ENCODE assay signal across 13 cellular contexts in genomic region chr3:50239649-50240048, GRCh38. TPM values are rescaled to one million over a fixed set of nuclear protein-coding genes. Genes with fewer than 3 reads are reported as not detected.
DNase-seq lines count a peak whose midpoint lies in the region; ATAC-seq and TF ChIP-seq lines count a peak whose summit lies in the region.
"Had no signal": no experiment of that assay in that cellular context is flagged by ENCODE, and none has a peak within 500 bp of the region (broad histone marks: within the 10 kb centered on the region; RNA-seq: fewer than 3 reads in every experiment).

No MANE protein-coding gene starts in this region.

- ATAC-seq in CD4-positive, alpha-beta T cell (ENCODE audit: poor library complexity) = no peak
- no peak for ATAC-seq in GM21619 (IDR thresholded peaks at IDR 0.05; ENCODE audit: unreplicated experiment)
- ATAC-seq: pancreas had no signal

- no peaks in the 10 kb centered on the region for H3K9me2 ChIP-seq in OCI-LY7 (ENCODE audit: insufficient read depth, low read length)

- H3K27me3 Mint-ChIP-seq in CD4-positive, alpha-beta T cell = no peaks in the 10 kb centered on the region
- H3K27me3 Mint-ChIP-seq in osteocyte (ENCODE audit: unreplicated experiment) = no peaks in the 10 kb centered on the region

- peak overlapping the region; percentile 92 for H3K27ac Mint-ChIP-seq in CD4-positive, alpha-beta T cell
- peak overlapping the region; percentile 92 for H3K27ac Mint-ChIP-seq in osteocyte (ENCODE audit: unreplicated experiment)

- peaks cover 10% of the 10 kb centered on the region; the same call in 1 of the 2 replicates for H4K20me1 ChIP-seq in OCI-LY7 (ENCODE audit: insufficient read depth, low read length)

- peaks cover 56% of the 10 kb centered on the region for H3K36me3 Mint-ChIP-seq in CD4-positive, alpha-beta T cell (ENCODE audit: low read depth)
- H3K36me3 Mint-ChIP-seq in osteocyte (ENCODE audit: unreplicated experiment) = no peaks in the 10 kb centered on the region

- no peak overlapping the region for H3K4me3 ChIP-seq in OCI-LY7 (ENCODE audit: low read depth, low read length, poor library complexity, severe bottlenecking)
- H3K4me3 ChIP-seq in effector memory CD4-positive, alpha-beta T cell (ENCODE audit: insufficient read depth, low read depth, low read length, poor library complexity, severe bottlenecking) = no peak overlapping the region

- POLR2A ChIA-PET in CD4-positive, alpha-beta T cell (lab: Charles Lee) = interaction anchor here (1.4 kb wide), 1 partner anchor 21 kb away, joined by 4 read pairs; no protein-coding TSS in a partner anchor
- POLR2A ChIA-PET in OCI-LY7 (lab: Charles Lee) = interaction anchor here (1.1 kb wide), 1 partner anchor 152 kb away, joined by 4 read pairs; no protein-coding TSS in a partner anchor

- H3K36me3 ChIP-seq in OCI-LY7 (ENCODE audit: insufficient read depth, low read length) = peaks cover 39% of the 10 kb centered on the region; the same call in 1 of the 2 replicates
- H3K36me3 ChIP-seq in effector memory CD4-positive, alpha-beta T cell (ENCODE audit: control insufficient read depth, insufficient read depth, low read length) = peaks cover 4% of the 10 kb centered on the region
- H3K36me3 ChIP-seq: pancreas had no signal

- no TSS peak for BruUV-seq in OCI-LY7 (replicated peaks; lab: Mats Ljungman, UMichigan)

- peaks cover 71% of the 10 kb centered on the region for H3K79me2 ChIP-seq in OCI-LY7 (ENCODE audit: insufficient read depth, low read depth, low read length)

- TF ChIP-seq CTCF in CD4-positive, alpha-beta T cell (IDR thresholded peaks at IDR 0.05) = no peak
- TF ChIP-seq CTCF in OCI-LY7 (conservative IDR thresholded peaks at IDR 0.05; ENCODE audit: low read length) (no peak), osteocyte (IDR thresholded peaks at IDR 0.05) (no peak)

- H3K9me3 ChIP-seq in CD4-positive, alpha-beta T cell (ENCODE audit: control insufficient read depth, low read length) = no peaks in the 10 kb centered on the region
- no peaks in the 10 kb centered on the region for H3K9me3 ChIP-seq in OCI-LY7 (ENCODE audit: low read length)
- H3K9me3 ChIP-seq in effector memory CD4-positive, alpha-beta T cell (ENCODE audit: control insufficient read depth, low read length) = no peaks in the 10 kb centered on the region
- H3K9me3 ChIP-seq: pancreas had no signal

- no peak overlapping the region for H3K27ac ChIP-seq in CD4-positive, alpha-beta T cell (ENCODE audit: low read depth, low read length)
- no peak overlapping the region for H3K27ac ChIP-seq in OCI-LY7 (ENCODE audit: low read depth, low read length, poor library complexity, severe bottlenecking)
- H3K27ac ChIP-seq in effector memory CD4-positive, alpha-beta T cell (ENCODE audit: insufficient read depth, low read length, poor library complexity, severe bottlenecking) = peak overlapping the region; percentile 80

- CTCF ChIA-PET in CD4-positive, alpha-beta T cell (lab: Charles Lee) = interaction anchor here (0.8 to 2.2 kb wide), 3 partner anchors 11 to 45 kb away, joined by 3 to 6 read pairs (median 5); no protein-coding TSS in a partner anchor
- CTCF ChIA-PET in OCI-LY7 (lab: Charles Lee; ENCODE audit: unreplicated experiment) = no interaction called here

- peaks cover 73% of the 10 kb centered on the region for H3K4me1 Mint-ChIP-seq in CD4-positive, alpha-beta T cell (ENCODE audit: low read depth)
- peaks cover 56% of the 10 kb centered on the region for H3K4me1 Mint-ChIP-seq in osteocyte (ENCODE audit: unreplicated experiment)

- H3K4me3 Mint-ChIP-seq in CD4-positive, alpha-beta T cell = peak overlapping the region; percentile 94
- H3K4me3 Mint-ChIP-seq in osteocyte (ENCODE audit: unreplicated experiment) = peak overlapping the region; percentile 99

- intact Hi-C loops in CD4-positive, alpha-beta T cell (cut with DNase I, micrococcal nuclease) = loop anchor here in 1 of 2 experiments (5.0 kb wide), 1 partner anchor 98 kb away; no protein-coding TSS in a partner anchor
- intact Hi-C loops in OCI-LY7 (cut with micrococcal nuclease; ENCODE audit: unreplicated experiment) = loop anchor here (5.0 kb wide), 2 partner anchors 98 to 328 kb away; partner anchors contain the start of genes C3orf18 and HEMK1

- H3K4me2 ChIP-seq in OCI-LY7 (ENCODE audit: low read length) = peak overlapping the region; percentile 87; the same call in 1 of the 2 replicates

- peaks cover 66% of the 10 kb centered on the region for H3K4me1 ChIP-seq in OCI-LY7 (ENCODE audit: insufficient read depth, low read length, poor library complexity, severe bottlenecking)
- peaks cover 65% of the 10 kb centered on the region for H3K4me1 ChIP-seq in effector memory CD4-positive, alpha-beta T cell (ENCODE audit: control insufficient read depth, insufficient read depth, low read length, poor library complexity, severe bottlenecking)

- H3K9me3 Mint-ChIP-seq in CD4-positive, alpha-beta T cell = no peaks in the 10 kb centered on the region
- H3K9me3 Mint-ChIP-seq in osteocyte (ENCODE audit: unreplicated experiment) = no peaks in the 10 kb centered on the region

- no peak overlapping the region for H2AFZ ChIP-seq in OCI-LY7 (ENCODE audit: low read length)

- H3K27me3 ChIP-seq in CD4-positive, alpha-beta T cell (ENCODE audit: control insufficient read depth, insufficient read depth, low read length) = no peaks in the 10 kb centered on the region
- no peaks in the 10 kb centered on the region for H3K27me3 ChIP-seq in effector memory CD4-positive, alpha-beta T cell (replicated peaks; ENCODE audit: control insufficient read depth, insufficient read depth, low read length, poor library complexity, severe bottlenecking)
- H3K27me3 ChIP-seq: pancreas had no signal

- DNase-seq in CD4-positive, alpha-beta T cell = no peak
- no peak for DNase-seq in OCI-LY7 (ENCODE audit: low spot score)
- no peak for DNase-seq in effector memory CD4-positive, alpha-beta T cell
- no peak for DNase-seq in osteocyte (ENCODE audit: extremely low spot score, unreplicated experiment)
- no peak for DNase-seq in KG1 (lab: John Stamatoyannopoulos, UW)
- no peak for DNase-seq in HCEC 1CT
- DNase-seq in DMS53 (lab: John Stamatoyannopoulos, UW) = no peak
- DNase-seq: activated effector memory CD4-positive, alpha-beta T cell treated with Interleukin-2 at 50 U/mL for 16 hours; NCI-H1105 treated with DMSO at 0.1 percent for 48 hours; SHP77 treated with DMSO at 0.1 percent for 48 hours; stimulated activated CD8-positive, alpha-beta memory T cell treated with anti-CD3 and anti-CD28 coated beads, Interleukin-4, amount 100 ng/mL, for 48 hours had no signal

RNA-seq across cellular contexts. Expression of gene GNAI2, which starts 3.6 kb away (rescaled TPM):
- total RNA-seq in CD4-positive, alpha-beta T cell = 100 to 1,000 TPM; 204 to 217 TPM
- 165 and 190 TPM in 2 replicates for total RNA-seq in OCI-LY7 (2014; rRNA removed; shearing (Covaris generic))
- total RNA-seq in OCI-LY7 (2022) (256 and 266 TPM in 2 replicates), osteocyte (340 and 357 TPM in 2 replicates)

RNA-seq across cellular contexts. Expression of gene SEMA3B, which starts 29.3 kb away (rescaled TPM):
- 1 to 10 TPM; 1.9 to 2.0 TPM for total RNA-seq in CD4-positive, alpha-beta T cell
- total RNA-seq in OCI-LY7 (2014; rRNA removed; shearing (Covaris generic)) = 0.10 and 0.28 TPM in 2 replicates
- total RNA-seq in OCI-LY7 (2022) (0.82 and 1.2 TPM in 2 replicates), osteocyte (5.5 and 8.1 TPM in 2 replicates)

RNA-seq across cellular contexts. Expression of gene SLC38A3, which starts 34.6 kb away (rescaled TPM):
- total RNA-seq in CD4-positive, alpha-beta T cell = 1 to 10 TPM; 1.0 to 1.1 TPM
- not detected in 2 replicates for total RNA-seq in OCI-LY7 (2014; rRNA removed; shearing (Covaris generic))
- total RNA-seq in OCI-LY7 (2022) (not detected in 2 replicates), osteocyte (3.9 and 4.5 TPM in 2 replicates)

RNA-seq across cellular contexts. Expression of gene LSMEM2, which starts 39.2 kb away (rescaled TPM):
- under 1 TPM in 1 of 2 experiments, not detected in 1; 0.22 TPM for total RNA-seq in CD4-positive, alpha-beta T cell
- not detected in 2 replicates for total RNA-seq in OCI-LY7 (2014; rRNA removed; shearing (Covaris generic))
- total RNA-seq in OCI-LY7 (2022) (not detected in 2 replicates), osteocyte (not detected in 2 replicates)

RNA-seq across cellular contexts. Expression of gene GNAT1, which starts 48.2 kb away (rescaled TPM):
- under 1 TPM; 0.11 to 0.28 TPM for total RNA-seq in CD4-positive, alpha-beta T cell
- not detected in 2 replicates for total RNA-seq in OCI-LY7 (2014; rRNA removed; shearing (Covaris generic))
- not detected in 2 replicates for total RNA-seq in OCI-LY7 (2022)
- not detected in 2 replicates for total RNA-seq in osteocyte
- total RNA-seq: pancreas had no signal
